In genomic region chr18:55096261-55097026, GRCh38 we compare ENCODE assay signal across 8 cellular contexts.
A peak's percentile ranks its signal among the peaks of the same experiment; 100 is the strongest.
DNase-seq lines count a peak whose midpoint lies in the region; ATAC-seq and TF ChIP-seq lines count a peak whose summit lies in the region.

No MANE protein-coding gene starts in this region.

- peaks cover 6% of the 10 kb centered on the region for H3K4me1 ChIP-seq in KMS-11 (ENCODE audit: low read depth, poor library complexity, severe bottlenecking)
- no peaks in the 10 kb centered on the region for H3K4me1 ChIP-seq in tibial artery

- no peaks in the 10 kb centered on the region for H3K9me3 ChIP-seq in tibial artery

- H3K4me3 ChIP-seq in AG04449 (ENCODE audit: low read depth, low read length) (0 out of 2 replicates have a peak overlapping the region, but pooled peaks have one; percentile 19), KMS-11 (IDR thresholded peaks at IDR 0.05; ENCODE audit: insufficient read depth, low read depth, low read length) (no peak overlapping the region), WI38 (ENCODE audit: low read depth, low read length) (no peak overlapping the region), tibial artery (no peak overlapping the region)

- no peaks in the 10 kb centered on the region for H3K79me2 ChIP-seq in KMS-11 (ENCODE audit: insufficient read depth, low read depth)

- H3K36me3 ChIP-seq in KMS-11 (ENCODE audit: insufficient read depth), result no peaks in the 10 kb centered on the region
- H3K36me3 ChIP-seq in tibial artery, result no peaks in the 10 kb centered on the region

- intact Hi-C loops in tibial artery (cut with DNase I; ENCODE audit: low total_unique reads), result no loop called here

- no peaks in the 10 kb centered on the region for H4K20me1 ChIP-seq in KMS-11 (ENCODE audit: insufficient read depth)

- peak overlapping the region; percentile 29; the same call in 1 of the 2 replicates for H2AFZ ChIP-seq in KMS-11 (ENCODE audit: low read depth)

- DNase-seq in AG04449 (ENCODE audit: low read depth, low spot score) (peak; percentile 38), hypothalamus (lab: John Stamatoyannopoulos, UW) (peak in 30 of 51 donors; percentile 1 to 65 (median 19)), tibial artery (peak in 1 of 2 donors; percentile 32), GDM1 (lab: John Stamatoyannopoulos, UW) (no peak)

- H3K4me2 ChIP-seq in KMS-11, result no peak overlapping the region

- ATAC-seq in GM18517 (IDR thresholded peaks at IDR 0.05; ENCODE audit: unreplicated experiment) (peak; percentile 67), GM18858 (IDR thresholded peaks at IDR 0.05; ENCODE audit: unreplicated experiment) (no peak)

- no peaks in the 10 kb centered on the region for H3K27me3 ChIP-seq in KMS-11 (ENCODE audit: insufficient read depth, low read depth)
- no peaks in the 10 kb centered on the region for H3K27me3 ChIP-seq in tibial artery

- TF ChIP-seq CTCF in AG04449 (IDR thresholded peaks at IDR 0.05; ENCODE audit: insufficient read depth, low read length, missing control alignments) (peak; percentile 71), KMS-11 (conservative IDR thresholded peaks at IDR 0.05; ENCODE audit: low read depth, low read length) (peak; percentile 62), WI38 (IDR thresholded peaks at IDR 0.05; ENCODE audit: low read depth, low read length) (peak; percentile 35), tibial artery (IDR thresholded peaks at IDR 0.05) (peak; percentile 12)

- CTCF ChIA-PET in AG04449 (lab: Yijun Ruan, JAX), result interaction anchor here (0.7 to 1.9 kb wide), 15 partner anchors 9 to 142 kb away, joined by 3 to 12 read pairs (median 4); no protein-coding TSS in a partner anchor

- POLR2A ChIA-PET in AG04449 (lab: Yijun Ruan, JAX), result interaction anchor here (1.4 kb wide), 1 partner anchor 27 kb away, joined by 3 read pairs; no protein-coding TSS in a partner anchor

- H3K27ac ChIP-seq in KMS-11 (no peak overlapping the region), tibial artery (no peak overlapping the region)

- H3K9ac ChIP-seq in KMS-11, result no peak overlapping the region

Comparison
In these comparisons a context has a peak if more than half of its experiments do, and no peak if none do; other contexts are left out.
1. CTCF ChIP-seq: peak in every context shown above with its lines; median percentile 71 in AG04449; 62 in KMS-11; 35 in WI38; 12 in tibial artery.